17 cellular contexts compared by ENCODE assay signal in the genomic region with DNA sequence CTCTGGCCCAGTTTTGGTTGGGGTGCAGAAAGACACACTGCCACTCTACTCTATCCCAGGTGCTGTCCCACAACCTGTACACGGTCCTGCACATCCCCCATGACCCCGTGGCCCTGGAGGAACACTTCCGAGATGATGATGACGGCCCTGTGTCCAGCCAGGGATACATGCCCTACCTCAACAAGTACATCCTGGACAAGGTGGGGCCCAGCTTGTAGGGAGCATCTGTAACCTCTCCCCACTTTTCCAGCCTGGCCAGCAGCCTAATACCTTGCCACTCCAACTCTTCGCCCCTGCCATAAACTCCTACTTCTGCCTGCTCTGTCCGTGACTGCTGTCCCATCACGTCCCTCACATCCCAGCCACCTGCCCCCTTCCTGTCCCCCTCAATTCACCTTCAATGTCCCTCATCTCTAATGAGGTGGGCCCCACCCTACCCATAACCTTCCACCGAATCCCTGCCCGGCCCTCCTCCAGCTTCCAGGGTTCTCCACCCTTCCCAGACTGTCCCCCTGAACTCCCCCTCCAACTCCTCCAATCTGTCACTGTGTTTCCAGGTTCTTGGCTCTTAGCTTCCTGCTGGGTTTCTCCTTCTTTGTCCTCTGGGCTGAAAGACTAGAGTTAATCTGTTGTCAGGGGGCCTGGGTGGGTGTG. TPM values are rescaled to one million over a fixed set of nuclear protein-coding genes. Genes with fewer than 3 reads are reported as not detected.
DNase-seq lines count a peak whose midpoint lies in the region; ATAC-seq, FAIRE-seq and TF ChIP-seq lines count a peak whose summit lies in the region.
"Had no signal": no experiment of that assay in that cellular context is flagged by ENCODE, and none has a peak within 500 bp of the region (broad histone marks: within the 10 kb centered on the region; RNA-seq: fewer than 3 reads in every experiment).

No MANE protein-coding gene starts in this region.

- H3K36me3 ChIP-seq in H1 (ENCODE audit: control insufficient read depth in 2 of 4, insufficient read depth in 4 of 4, low read length in 3 of 4) = no peaks in the 10 kb centered on the region
- H3K36me3 ChIP-seq: pancreas, WERI-Rb-1 had no signal

- TF ChIP-seq CTCF in H1 (IDR thresholded peaks at IDR 0.05; ENCODE audit: control extremely low read depth in 1 of 3, insufficient read depth in 1 of 3, low read depth in 1 of 3, low read length in 3 of 3) = no peak

- no peak overlapping the region for H4K5ac ChIP-seq in H1 (ENCODE audit: insufficient read length, low read depth, low read length)

- no peaks in the 10 kb centered on the region for H3K23me2 ChIP-seq in H1 (ENCODE audit: low read depth, low read length)

- TF ChIP-seq RAD21 in H1 (IDR thresholded peaks at IDR 0.05 in 1 of 2, conservative IDR thresholded peaks at IDR 0.05 in 1 of 2; ENCODE audit: low read depth in 2 of 2, low read length in 2 of 2) = no peak

- peak overlapping the region; percentile 67 for H3K4me3 Mint-ChIP-seq in activated T-cell treated with anti-CD3 and anti-CD28 coated beads, Interleukin-2, amount 50 U/mL, for 4 hours
- H3K4me3 Mint-ChIP-seq in activated CD4-positive, alpha-beta memory T cell treated with anti-CD3 and anti-CD28 coated beads, Interleukin-2, amount 10 ng/mL, durations not matched to agents 7 days and 5 days = peak overlapping the region; percentile 44
- H3K4me3 Mint-ChIP-seq in stimulated activated effector memory CD8-positive, alpha-beta T cell treated with anti-CD3 and anti-CD28 coated beads, Interleukin-12 subunit alpha, Interleukin-12 subunit beta, amount 100 ng/mL, for 72 hours = peak overlapping the region; percentile 65
- H3K4me3 Mint-ChIP-seq: mesothelial cell of epicardium had no signal

- peaks cover 83% of the 10 kb centered on the region for H3K4me1 Mint-ChIP-seq in activated T-cell treated with anti-CD3 and anti-CD28 coated beads, Interleukin-2, amount 50 U/mL, for 4 hours (ENCODE audit: low read depth)
- H3K4me1 Mint-ChIP-seq in activated CD4-positive, alpha-beta memory T cell treated with anti-CD3 and anti-CD28 coated beads, Interleukin-2, amount 10 ng/mL, durations not matched to agents 7 days and 5 days = peaks cover 81% of the 10 kb centered on the region
- peaks cover 70% of the 10 kb centered on the region for H3K4me1 Mint-ChIP-seq in stimulated activated effector memory CD8-positive, alpha-beta T cell treated with anti-CD3 and anti-CD28 coated beads, Interleukin-12 subunit alpha, Interleukin-12 subunit beta, amount 100 ng/mL, for 72 hours
- H3K4me1 Mint-ChIP-seq: mesothelial cell of epicardium had no signal

- H3K4me2 ChIP-seq in H1 (ENCODE audit: insufficient read depth in 1 of 2, low read depth in 2 of 2, low read length in 2 of 2) = no peak overlapping the region

- H2BK15ac ChIP-seq in H1 (ENCODE audit: low read length) = no peak overlapping the region

- TF ChIP-seq POLR2A in H1 (IDR thresholded peaks at IDR 0.05; ENCODE audit: control extremely low read depth in 1 of 2, low read depth in 2 of 2, low read length in 2 of 2) = no peak

- H2BK5ac ChIP-seq in H1 (ENCODE audit: low read depth, low read length) = no peak overlapping the region

- no peak overlapping the region for H2BK20ac ChIP-seq in H1 (ENCODE audit: low read length)

- no peak overlapping the region for H3K9ac ChIP-seq in H1 (replicated peaks in 1 of 4; ENCODE audit: extremely low read depth in 1 of 4, low read depth in 3 of 4, low read length in 3 of 4)

- no peaks in the 10 kb centered on the region for H3K4me1 ChIP-seq in H1 (replicated peaks in 1 of 4; ENCODE audit: control insufficient read depth in 3 of 4, insufficient read depth in 4 of 4, low read length in 3 of 4)
- H3K4me1 ChIP-seq: pancreas had no signal

- peaks cover 0 to 1% of the 10 kb centered on the region in 2 experiments for H4K20me1 ChIP-seq in H1 (replicated peaks in 1 of 2; ENCODE audit: control insufficient read depth in 1 of 2, insufficient read depth in 2 of 2, low read length in 2 of 2)

- no peak overlapping the region for H3K14ac ChIP-seq in H1 (ENCODE audit: insufficient read length)

- H3K56ac ChIP-seq in H1 (replicated peaks; ENCODE audit: insufficient read length, low read depth, low read length) = no peak overlapping the region

- no peak overlapping the region for H2AK5ac ChIP-seq in H1 (ENCODE audit: low read depth, low read length)

- H4K8ac ChIP-seq in H1 (ENCODE audit: extremely low read depth, insufficient read depth, low read length) = no peak overlapping the region

- H3K27ac ChIP-seq in H1 (ENCODE audit: low read depth, low read length) = no peak overlapping the region
- H3K27ac ChIP-seq: pancreas, WERI-Rb-1 had no signal

- FAIRE-seq in H1 (lab: Jason Lieb, UNC) = no peak
- FAIRE-seq: astrocyte, kidney, pancreas had no signal

- H2BK12ac ChIP-seq in H1 (ENCODE audit: low read depth, low read length) = peak overlapping the region; percentile 80; the same call in 1 of the 2 replicates

- H3K79me1 ChIP-seq in H1 (ENCODE audit: low read depth, low read length) = no peaks in the 10 kb centered on the region

- H3K4ac ChIP-seq in H1 (replicated peaks; ENCODE audit: insufficient read length, low read depth, low read length) = no peak overlapping the region

- no peak overlapping the region for H3K18ac ChIP-seq in H1 (ENCODE audit: extremely low read depth, low read length)

- no peaks in the 10 kb centered on the region for H3K9me3 Mint-ChIP-seq in activated T-cell treated with anti-CD3 and anti-CD28 coated beads, Interleukin-2, amount 50 U/mL, for 4 hours
- no peaks in the 10 kb centered on the region for H3K9me3 Mint-ChIP-seq in activated CD4-positive, alpha-beta memory T cell treated with anti-CD3 and anti-CD28 coated beads, Interleukin-2, amount 10 ng/mL, durations not matched to agents 7 days and 5 days
- no peaks in the 10 kb centered on the region for H3K9me3 Mint-ChIP-seq in stimulated activated effector memory CD8-positive, alpha-beta T cell treated with anti-CD3 and anti-CD28 coated beads, Interleukin-12 subunit alpha, Interleukin-12 subunit beta, amount 100 ng/mL, for 72 hours
- H3K9me3 Mint-ChIP-seq: mesothelial cell of epicardium had no signal

- H3K36me3 Mint-ChIP-seq in activated T-cell treated with anti-CD3 and anti-CD28 coated beads, Interleukin-2, amount 50 U/mL, for 4 hours (ENCODE audit: insufficient read depth) = peaks cover 34% of the 10 kb centered on the region
- H3K36me3 Mint-ChIP-seq in activated CD4-positive, alpha-beta memory T cell treated with anti-CD3 and anti-CD28 coated beads, Interleukin-2, amount 10 ng/mL, durations not matched to agents 7 days and 5 days (ENCODE audit: low read depth) = peaks cover 80% of the 10 kb centered on the region
- H3K36me3 Mint-ChIP-seq in stimulated activated effector memory CD8-positive, alpha-beta T cell treated with anti-CD3 and anti-CD28 coated beads, Interleukin-12 subunit alpha, Interleukin-12 subunit beta, amount 100 ng/mL, for 72 hours = peaks cover 88% of the 10 kb centered on the region
- H3K36me3 Mint-ChIP-seq: mesothelial cell of epicardium had no signal

- H3K27me3 Mint-ChIP-seq in activated T-cell treated with anti-CD3 and anti-CD28 coated beads, Interleukin-2, amount 50 U/mL, for 4 hours (ENCODE audit: low read depth) = no peaks in the 10 kb centered on the region
- H3K27me3 Mint-ChIP-seq in activated CD4-positive, alpha-beta memory T cell treated with anti-CD3 and anti-CD28 coated beads, Interleukin-2, amount 10 ng/mL, durations not matched to agents 7 days and 5 days = no peaks in the 10 kb centered on the region

- no peaks in the 10 kb centered on the region for H3K9me3 ChIP-seq in H1 (ENCODE audit: insufficient read depth in 2 of 2, low read depth in 1 of 2, low read length in 1 of 2)
- H3K9me3 ChIP-seq: heart right ventricle, pancreas had no signal

- no peak overlapping the region for H4K91ac ChIP-seq in H1 (replicated peaks; ENCODE audit: insufficient read length, low read length)

- CTCF ChIA-PET in activated CD4-positive, alpha-beta memory T cell treated with anti-CD3 and anti-CD28 coated beads, Interleukin-2, amount 10 ng/mL, durations not matched to agents 7 days and 5 days (lab: Charles Lee) = interaction anchor here (0.7 to 4.3 kb wide), 9 partner anchors 9 to 1894 kb away, joined by 3 to 34 read pairs (median 3); a partner anchor contains a TSS
- CTCF ChIA-PET in H1 (lab: Charles Lee; ENCODE audit: partially characterized antibody) = interaction anchor here (0.5 to 20.6 kb wide), 13 partner anchors 9 to 574 kb away, joined by 3 to 358 read pairs (median 3); a partner anchor contains a TSS

- no peak for ATAC-seq in activated T-cell treated with anti-CD3 and anti-CD28 coated beads, Interleukin-2, amount 50 U/mL, for 4 hours
- no peak for ATAC-seq in stimulated activated effector memory CD8-positive, alpha-beta T cell treated with anti-CD3 and anti-CD28 coated beads, Interleukin-12 subunit alpha, Interleukin-12 subunit beta, amount 100 ng/mL, for 72 hours
- no peak for ATAC-seq in GM18519 (IDR thresholded peaks at IDR 0.05; ENCODE audit: low FRiP score, unreplicated experiment)
- ATAC-seq in HG03460 (IDR thresholded peaks at IDR 0.05; ENCODE audit: unreplicated experiment) = no peak
- ATAC-seq: pancreas had no signal

- 94% methylated on average over 9 of the region's 9 CpGs; no CpG with 5 or more reads in 1 of the 2 experiments for WGBS in H1 (ENCODE audit: extremely low coverage in 1 of 2, insufficient coverage in 1 of 2, insufficient read length in 1 of 2, insufficient replicate concordance in 2 of 2, low coverage in 1 of 2, low lambda C conversion rate in 2 of 2, missing lambda C conversion rate in 1 of 2), 2 experiments

- no peak overlapping the region for H3K23ac ChIP-seq in H1 (ENCODE audit: insufficient read length)

- H2AFZ ChIP-seq in H1 (ENCODE audit: low read length) = no peak overlapping the region

- H3K27me3 ChIP-seq in H1 (replicated peaks in 1 of 4; ENCODE audit: control insufficient read depth in 3 of 4, extremely low read depth in 1 of 4, insufficient read depth in 3 of 4, low read length in 3 of 4) = no peaks in the 10 kb centered on the region; a peak in 1 of 7 replicates
- H3K27me3 ChIP-seq: heart right ventricle, pancreas had no signal

- H3K79me2 ChIP-seq in H1 (ENCODE audit: control insufficient read depth in 1 of 2, insufficient read depth in 2 of 2, low read length in 2 of 2) = no peaks in the 10 kb centered on the region

- POLR2A ChIA-PET in activated CD4-positive, alpha-beta memory T cell treated with anti-CD3 and anti-CD28 coated beads, Interleukin-2, amount 10 ng/mL, durations not matched to agents 7 days and 5 days (lab: Charles Lee) = interaction anchor here (0.8 to 11.6 kb wide), 5 partner anchors 8 to 21 kb away, joined by 3 to 190 read pairs (median 28); a partner anchor contains a TSS
- POLR2A ChIA-PET in H1 (lab: Charles Lee; ENCODE audit: partially characterized antibody) = interaction anchor here (0.6 to 1.8 kb wide), 7 partner anchors 8 to 162 kb away, joined by 3 to 5 read pairs (median 3); no protein-coding TSS in a partner anchor

- H3K27ac Mint-ChIP-seq in activated CD4-positive, alpha-beta memory T cell treated with anti-CD3 and anti-CD28 coated beads, Interleukin-2, amount 10 ng/mL, durations not matched to agents 7 days and 5 days = peak overlapping the region; percentile 98
- peak overlapping the region; percentile 96 for H3K27ac Mint-ChIP-seq in stimulated activated effector memory CD8-positive, alpha-beta T cell treated with anti-CD3 and anti-CD28 coated beads, Interleukin-12 subunit alpha, Interleukin-12 subunit beta, amount 100 ng/mL, for 72 hours
- H3K27ac Mint-ChIP-seq: mesothelial cell of epicardium had no signal

- no peak overlapping the region for H3K4me3 ChIP-seq in H1 (ENCODE audit: extremely low read depth in 1 of 4, insufficient read depth in 2 of 4, low read depth in 3 of 4, low read length in 4 of 4)
- H3K4me3 ChIP-seq: heart right ventricle, pancreas had no signal

- no peak for DNase-seq in activated T-cell treated with anti-CD3 and anti-CD28 coated beads, Interleukin-2, amount 50 U/mL, for 4 hours
- DNase-seq in activated T-cell treated with anti-CD3 and anti-CD28 coated beads, Interleukin-2, amount 50 U/mL, for 1 hour = no peak
- no peak for DNase-seq in activated CD4-positive, alpha-beta memory T cell treated with anti-CD3 and anti-CD28 coated beads, Interleukin-2, amount 10 ng/mL, durations not matched to agents 7 days and 5 days
- DNase-seq in H1 (ENCODE audit: low read depth in 1 of 2, low spot score in 2 of 2) = no peak
- no peak for DNase-seq in stimulated activated effector memory CD8-positive, alpha-beta T cell treated with anti-CD3 and anti-CD28 coated beads, Interleukin-12 subunit alpha, Interleukin-12 subunit beta, amount 100 ng/mL, for 72 hours (ENCODE audit: low spot score in 2 of 2)
- DNase-seq in retina = no peak
- DNase-seq: heart right ventricle, kidney, NCI-H1048, NCI-H2107, NCI-H69, pancreas, WERI-Rb-1 had no signal

- no peak overlapping the region for H2BK120ac ChIP-seq in H1 (replicated peaks; ENCODE audit: low read depth, low read length)

- TF ChIP-seq EP300 in H1 (IDR thresholded peaks at IDR 0.05; ENCODE audit: borderline replicate concordance in 1 of 2, low read depth in 2 of 2, low read length in 2 of 2) = no peak

RNA-seq across cellular contexts. Expression of a gene that starts 12.1 kb away (rescaled TPM):
- 10 to 100 TPM; 63.0 to 72.7 (median 68.9) TPM for total RNA-seq in activated T-cell treated with anti-CD3 and anti-CD28 coated beads, Interleukin-2, amount 50 U/mL, for 4 hours
- total RNA-seq in activated CD4-positive, alpha-beta memory T cell treated with anti-CD3 and anti-CD28 coated beads, Interleukin-2, amount 10 ng/mL, durations not matched to agents 7 days and 5 days = 100 to 1,000 TPM; 201 to 215 TPM
- total RNA-seq in H1 (2021; fragmentation: NEBNext Ultra II Directional; extraction: Animal tissue kit (Norgen Biotek cat#: 25700)) = 4.1 and 4.5 TPM in 2 replicates
- 3.3 and 4.8 TPM in 2 replicates for polyA plus RNA-seq in H1 (2011; rRNA removed)
- 7.2 TPM for polyA plus RNA-seq in H1 (2011; cell fraction: cytosol; rRNA removed)
- 10.3 TPM for polyA plus RNA-seq in H1 (2011; cell fraction: nucleus; rRNA removed)
- 2.7 to 5.1 TPM (median 4.5 TPM) in 4 replicates for polyA plus RNA-seq in H1 (2012, experiment 1 of 2)
- polyA plus RNA-seq in H1 (2012, experiment 2 of 2) = 2.9 TPM
- 4.4 TPM for polyA plus RNA-seq in H1 (2013, experiment 1 of 2)
- 4.6 TPM for polyA plus RNA-seq in H1 (2013, experiment 2 of 2)
- polyA minus RNA-seq in H1 (2011; rRNA and poly(A)+ RNA removed) = 2.3 and 3.5 TPM in 2 replicates
- polyA minus RNA-seq in H1 (2011; cell fraction: cytosol; rRNA and poly(A)+ RNA removed) = 1.6 TPM
- 3.0 TPM for polyA minus RNA-seq in H1 (2011; cell fraction: nucleus; rRNA and poly(A)+ RNA removed)

RNA-seq across cellular contexts. Expression of a gene that starts 32.6 kb away (rescaled TPM):
- 10 to 100 TPM; 15.4 to 17.4 (median 16.9) TPM for total RNA-seq in activated T-cell treated with anti-CD3 and anti-CD28 coated beads, Interleukin-2, amount 50 U/mL, for 4 hours
- total RNA-seq in activated CD4-positive, alpha-beta memory T cell treated with anti-CD3 and anti-CD28 coated beads, Interleukin-2, amount 10 ng/mL, durations not matched to agents 7 days and 5 days = 10 to 100 TPM; 23.1 to 23.4 TPM
- 14.9 and 16.9 TPM in 2 replicates for total RNA-seq in H1 (2021; fragmentation: NEBNext Ultra II Directional; extraction: Animal tissue kit (Norgen Biotek cat#: 25700))
- 14.6 and 18.9 TPM in 2 replicates for polyA plus RNA-seq in H1 (2011; rRNA removed)
- polyA plus RNA-seq in H1 (2011; cell fraction: cytosol; rRNA removed) = 11.9 TPM
- 12.8 TPM for polyA plus RNA-seq in H1 (2011; cell fraction: nucleus; rRNA removed)
- 10.5 to 16.1 TPM (median 14.7 TPM) in 4 replicates for polyA plus RNA-seq in H1 (2012, experiment 1 of 2)
- 11.9 TPM for polyA plus RNA-seq in H1 (2012, experiment 2 of 2)
- 10.8 TPM for polyA plus RNA-seq in H1 (2013, experiment 1 of 2)
- polyA plus RNA-seq in H1 (2013, experiment 2 of 2) = 10.5 TPM
- polyA minus RNA-seq in H1 (2011; rRNA and poly(A)+ RNA removed) = 6.6 and 10.4 TPM in 2 replicates
- polyA minus RNA-seq in H1 (2011; cell fraction: cytosol; rRNA and poly(A)+ RNA removed) = 7.1 TPM
- 6.8 TPM for polyA minus RNA-seq in H1 (2011; cell fraction: nucleus; rRNA and poly(A)+ RNA removed)

RNA-seq across cellular contexts. Expression of a gene that starts 50.2 kb away (rescaled TPM):
- total RNA-seq in activated T-cell treated with anti-CD3 and anti-CD28 coated beads, Interleukin-2, amount 50 U/mL, for 4 hours = 10 to 100 TPM; 22.9 to 24.3 (median 24.1) TPM
- total RNA-seq in activated CD4-positive, alpha-beta memory T cell treated with anti-CD3 and anti-CD28 coated beads, Interleukin-2, amount 10 ng/mL, durations not matched to agents 7 days and 5 days = 10 to 100 TPM; 42.6 to 42.7 TPM
- 17.9 and 18.3 TPM in 2 replicates for total RNA-seq in H1 (2021; fragmentation: NEBNext Ultra II Directional; extraction: Animal tissue kit (Norgen Biotek cat#: 25700))
- polyA plus RNA-seq in H1 (2011; rRNA removed) = 23.9 and 27.2 TPM in 2 replicates
- 26.3 TPM for polyA plus RNA-seq in H1 (2011; cell fraction: cytosol; rRNA removed)
- 101 TPM for polyA plus RNA-seq in H1 (2011; cell fraction: nucleus; rRNA removed)
- polyA plus RNA-seq in H1 (2012, experiment 1 of 2) = 16.9 to 28.4 TPM (median 27.4 TPM) in 4 replicates
- polyA plus RNA-seq in H1 (2012, experiment 2 of 2) = 17.7 TPM
- 10.3 TPM for polyA plus RNA-seq in H1 (2013, experiment 1 of 2)
- 8.7 TPM for polyA plus RNA-seq in H1 (2013, experiment 2 of 2)
- 29.7 and 33.8 TPM in 2 replicates for polyA minus RNA-seq in H1 (2011; rRNA and poly(A)+ RNA removed)
- polyA minus RNA-seq in H1 (2011; cell fraction: cytosol; rRNA and poly(A)+ RNA removed) = 9.7 TPM
- 19.5 TPM for polyA minus RNA-seq in H1 (2011; cell fraction: nucleus; rRNA and poly(A)+ RNA removed)

Comparison
In these comparisons a context has a peak if more than half of its experiments do, and no peak if none do; other contexts are left out.
1. RNA of a gene that starts 12.1 kb away (total RNA-seq): 201 to 215 TPM in activated CD4-positive, alpha-beta memory T cell treated with anti-CD3 and anti-CD28 coated beads, Interleukin-2, amount 10 ng/mL, durations not matched to agents 7 days and 5 days and 63.0 to 72.7 TPM in activated T-cell treated with anti-CD3 and anti-CD28 coated beads, Interleukin-2, amount 50 U/mL, for 4 hours; 4.1 to 4.5 TPM in H1; every median in the first group is over 10 times any median in the second.
2. Peak in every context shown above with its lines, with median percentiles within 50 percentile points of each other: H3K4me3 Mint-ChIP-seq.